ENCODE assay signal across 12 cellular contexts in genomic region chr17:77097772-77098171, GRCh38. TPM values are rescaled to one million over a fixed set of nuclear protein-coding genes. Genes with fewer than 3 reads are reported as not detected.
DNase-seq lines count a peak whose midpoint lies in the region; ATAC-seq and TF ChIP-seq lines count a peak whose summit lies in the region.
"Had no signal": no experiment of that assay in that cellular context is flagged by ENCODE, and none has a peak within 500 bp of the region (broad histone marks: within the 10 kb centered on the region; RNA-seq: fewer than 3 reads in every experiment).

No MANE protein-coding gene starts in this region.

- intact Hi-C loops in CD4-positive, alpha-beta memory T cell (cut with micrococcal nuclease): no loop called here
- intact Hi-C loops in esophagus muscularis mucosa (cut with DNase I) (loop anchor here (2.0 kb wide), 1 partner anchor 43 kb away; the partner anchor contains the start of gene SEC14L1), gastrocnemius medialis (cut with DNase I; ENCODE audit: low total_unique reads) (loop anchor here (2.0 kb wide), 1 partner anchor 43 kb away; the partner anchor contains the start of gene SEC14L1)

- H3K9ac ChIP-seq in SK-N-MC (ENCODE audit: insufficient read length): no peak overlapping the region

- in situ Hi-C loops in gastrocnemius medialis (cut with MboI; ENCODE audit: low sequenced_read_pairs in 4 of 4): loop anchor here in 1 of 4 donors (10.0 kb wide), 1 partner anchor 117 kb away; no protein-coding TSS in a partner anchor

- CTCF ChIA-PET in CD4-positive, alpha-beta memory T cell (lab: Charles Lee; ENCODE audit: partially characterized antibody): interaction anchor here (1.3 to 1.7 kb wide), 2 partner anchors 9 to 11 kb away, joined by 5 to 8 read pairs; no protein-coding TSS in a partner anchor

- no peaks in the 10 kb centered on the region for H3K9me3 Mint-ChIP-seq in CD4-positive, alpha-beta memory T cell

- peaks cover 18% of the 10 kb centered on the region for H3K36me3 ChIP-seq in CD4-positive, alpha-beta memory T cell (ENCODE audit: insufficient read depth, low read length)
- H3K36me3 ChIP-seq in SK-N-MC (ENCODE audit: insufficient read depth, low read length) (peaks cover 48% of the 10 kb centered on the region), esophagus muscularis mucosa (peaks cover 26 to 33% (median 30%) of the 10 kb centered on the region in 4 donors), gastrocnemius medialis (peaks cover 0 to 34% of the 10 kb centered on the region in 2 donors)

- no peak overlapping the region for H3K4me3 Mint-ChIP-seq in CD4-positive, alpha-beta memory T cell

- ATAC-seq in gastrocnemius medialis (no peak), GM18511 (IDR thresholded peaks at IDR 0.05; ENCODE audit: unreplicated experiment) (no peak)

- TF ChIP-seq EP300 in esophagus muscularis mucosa (IDR thresholded peaks at IDR 0.05): no peak

- peaks cover 10 to 28% (median 23%) of the 10 kb centered on the region in 4 donors for H3K4me1 Mint-ChIP-seq in CD4-positive, alpha-beta memory T cell

- H3K4me3 ChIP-seq in CD4-positive, alpha-beta memory T cell (ENCODE audit: low read length in 2 of 2): no peak overlapping the region
- no peak overlapping the region for H3K4me3 ChIP-seq in SK-N-MC
- H3K4me3 ChIP-seq in esophagus muscularis mucosa: no peak overlapping the region
- H3K4me3 ChIP-seq in gastrocnemius medialis: no peak overlapping the region
- H3K4me3 ChIP-seq: SJSA1 had no signal

- H3K27ac ChIP-seq in CD4-positive, alpha-beta memory T cell (ENCODE audit: low read depth, low read length): no peak overlapping the region
- H3K27ac ChIP-seq in SK-N-MC (peak overlapping the region; percentile 67; the same call in 1 of the 2 replicates), esophagus muscularis mucosa (replicated peaks in 1 of 4) (peak overlapping the region; percentile 72 to 81 (median 77)), gastrocnemius medialis (peak overlapping the region; percentile 78 to 85 (median 80))
- H3K27ac ChIP-seq: SJSA1 had no signal

- no peak for TF ChIP-seq POLR2A in esophagus muscularis mucosa (IDR thresholded peaks at IDR 0.05; ENCODE audit: low read depth)
- TF ChIP-seq POLR2A in gastrocnemius medialis (IDR thresholded peaks at IDR 0.05): no peak

- no peaks in the 10 kb centered on the region for H3K9me3 ChIP-seq in CD4-positive, alpha-beta memory T cell (ENCODE audit: control insufficient read depth in 1 of 2, low read length in 2 of 2)
- H3K9me3 ChIP-seq in SK-N-MC (ENCODE audit: low read depth, low read length) (no peaks in the 10 kb centered on the region), esophagus muscularis mucosa (no peaks in the 10 kb centered on the region), gastrocnemius medialis (no peaks in the 10 kb centered on the region)
- H3K9me3 ChIP-seq: SJSA1 had no signal

- peaks cover 28 to 53% of the 10 kb centered on the region in 2 donors for H3K36me3 Mint-ChIP-seq in CD4-positive, alpha-beta memory T cell

- H3K27me3 Mint-ChIP-seq in CD4-positive, alpha-beta memory T cell: no peaks in the 10 kb centered on the region

- POLR2A ChIA-PET in CD4-positive, alpha-beta memory T cell (lab: Charles Lee; ENCODE audit: partially characterized antibody): interaction anchor here (0.6 kb wide), 1 partner anchor 1114 kb away, joined by 3 read pairs; no protein-coding TSS in a partner anchor

- H3K27ac Mint-ChIP-seq in CD4-positive, alpha-beta memory T cell: peak overlapping the region in 5 of 7 donors; percentile 18 to 91 (median 82)

- H3K4me1 ChIP-seq in CD4-positive, alpha-beta memory T cell (ENCODE audit: insufficient read depth, low read length): peaks cover 14% of the 10 kb centered on the region
- H3K4me1 ChIP-seq in esophagus muscularis mucosa (peaks cover 32 to 50% (median 46%) of the 10 kb centered on the region in 4 donors), gastrocnemius medialis (peaks cover 43 to 45% of the 10 kb centered on the region in 2 donors)

- WGBS in esophagus muscularis mucosa: 77% methylated on average over 3 of the region's 3 CpGs

- H3K27me3 ChIP-seq in CD4-positive, alpha-beta memory T cell (ENCODE audit: insufficient read depth, low read length): no peaks in the 10 kb centered on the region
- H3K27me3 ChIP-seq in esophagus muscularis mucosa (no peaks in the 10 kb centered on the region), gastrocnemius medialis (no peaks in the 10 kb centered on the region)
- H3K27me3 ChIP-seq: SJSA1 had no signal

- TF ChIP-seq CTCF in esophagus muscularis mucosa (IDR thresholded peaks at IDR 0.05) (no peak), gastrocnemius medialis (IDR thresholded peaks at IDR 0.05 in 4 of 5, conservative IDR thresholded peaks at IDR 0.05 in 1 of 5) (no peak)

- DNase-seq in CD4-positive, alpha-beta memory T cell: no peak
- DNase-seq in SK-N-MC (ENCODE audit: low read depth, low spot score): no peak
- no peak for DNase-seq in esophagus muscularis mucosa (ENCODE audit: extremely low spot score)
- no peak for DNase-seq in gastrocnemius medialis
- DNase-seq in A172 (ENCODE audit: low spot score): no peak
- DNase-seq in stimulated activated CD4-positive, alpha-beta T cell treated with anti-CD3 and anti-CD28 coated beads, Interleukin-12 subunit alpha, Interleukin-12 subunit beta, amount 100 ng/mL, for 4 hours: no peak
- no peak for DNase-seq in kidney glomerular epithelial cell (lab: John Stamatoyannopoulos, UW)
- DNase-seq: GOT3, NCI-H1105 treated with DMSO at 0.1 percent for 48 hours, small intestine had no signal

RNA-seq across cellular contexts. Expression of gene SEC14L1, which starts 43.0 kb away (rescaled TPM):
- 10 to 100 TPM; 35.0 to 35.5 TPM for total RNA-seq in CD4-positive, alpha-beta memory T cell
- 10 to 100 TPM in 1 of 2 donors, 1 to 10 TPM in 1; 8.9 to 16.8 TPM for polyA plus RNA-seq in CD4-positive, alpha-beta memory T cell
- total RNA-seq in esophagus muscularis mucosa (10 to 100 TPM; 40.7 to 96.4 (median 64.4) TPM), gastrocnemius medialis (10 to 100 TPM; 55.0 to 94.1 (median 73.7) TPM)
- total RNA-seq in A172 (2014; rRNA removed; shearing (Covaris generic)): 56.3 and 61.8 TPM in 2 replicates
